8 cellular contexts compared by ENCODE assay signal in genomic region chr3:49867871-49868321, GRCh38. TPM values are rescaled to one million over a fixed set of nuclear protein-coding genes. Genes with fewer than 3 reads are reported as not detected.
A peak's percentile ranks its signal among the peaks of the same experiment; 100 is the strongest.
DNase-seq lines count a peak whose midpoint lies in the region; ATAC-seq, FAIRE-seq and TF ChIP-seq lines count a peak whose summit lies in the region.

No MANE protein-coding gene starts in this region.

- intact Hi-C loops in PC-3 (cut with micrococcal nuclease): no loop called here
- intact Hi-C loops in endothelial cell of umbilical vein (cut with micrococcal nuclease): no loop called here

- no peaks in the 10 kb centered on the region for H3F3A ChIP-seq in PC-3 (ENCODE audit: low read length, unreplicated experiment)
- no peaks in the 10 kb centered on the region for H3F3A ChIP-seq in smooth muscle cell (ENCODE audit: low read depth)

- H4K20me1 ChIP-seq in PC-3 (ENCODE audit: low read length) (no peaks in the 10 kb centered on the region), endothelial cell of umbilical vein (replicated peaks; ENCODE audit: control insufficient read depth, extremely low read depth, insufficient read depth, low read length) (no peaks in the 10 kb centered on the region), smooth muscle cell (ENCODE audit: low read depth) (no peaks in the 10 kb centered on the region)

- 37% methylated on average over 7 of the region's 7 CpGs for WGBS in smooth muscle cell (ENCODE audit: low lambda C conversion rate)

- H3K27ac ChIP-seq in PC-3 (ENCODE audit: low read length) (no peak overlapping the region), endothelial cell of umbilical vein (ENCODE audit: insufficient read depth, low read depth, low read length) (no peak overlapping the region), smooth muscle cell (ENCODE audit: low read depth) (no peak overlapping the region)

- H3K36me3 ChIP-seq in PC-3 (ENCODE audit: low read depth, low read length): no peaks in the 10 kb centered on the region
- H3K36me3 ChIP-seq in endothelial cell of umbilical vein (ENCODE audit: control insufficient read depth in 2 of 2, extremely low read depth in 1 of 2, insufficient read depth in 2 of 2, low read length in 2 of 2): no peaks in the 10 kb centered on the region
- no peaks in the 10 kb centered on the region for H3K36me3 ChIP-seq in smooth muscle cell (ENCODE audit: low read depth)

- POLR2A ChIA-PET in PC-3 (lab: Charles Lee; ENCODE audit: unreplicated experiment) (no interaction called here), endothelial cell of umbilical vein (lab: Charles Lee) (interaction anchor here (0.6 to 1.6 kb wide), 2 partner anchors 73 to 303 kb away, joined by 3 to 9 read pairs; no protein-coding TSS in a partner anchor)

- H2AFZ ChIP-seq in PC-3 (ENCODE audit: low read length): no peak overlapping the region
- no peak overlapping the region for H2AFZ ChIP-seq in endothelial cell of umbilical vein (ENCODE audit: low read depth, low read length)
- no peak overlapping the region for H2AFZ ChIP-seq in smooth muscle cell (ENCODE audit: low read depth)

- H3K9ac ChIP-seq in PC-3 (ENCODE audit: low read length) (no peak overlapping the region), endothelial cell of umbilical vein (replicated peaks; ENCODE audit: extremely low read depth, insufficient read depth, low read length) (no peak overlapping the region), smooth muscle cell (ENCODE audit: low read depth) (no peak overlapping the region)

- H3K4me2 ChIP-seq in PC-3 (ENCODE audit: low read length) (no peak overlapping the region), endothelial cell of umbilical vein (ENCODE audit: insufficient read depth, low read length) (no peak overlapping the region), smooth muscle cell (no peak overlapping the region)

- H3K79me2 ChIP-seq in PC-3 (ENCODE audit: low read length): no peaks in the 10 kb centered on the region
- no peaks in the 10 kb centered on the region for H3K79me2 ChIP-seq in endothelial cell of umbilical vein (ENCODE audit: control insufficient read depth, insufficient read depth, low read length)
- H3K79me2 ChIP-seq in smooth muscle cell (ENCODE audit: low read depth): no peaks in the 10 kb centered on the region

- CTCF ChIA-PET in PC-3 (lab: Charles Lee) (no interaction called here), endothelial cell of umbilical vein (lab: Charles Lee) (interaction anchor here (0.6 to 1.9 kb wide), 6 partner anchors 10 to 29 kb away, joined by 3 to 6 read pairs (median 5); no protein-coding TSS in a partner anchor)

- no TSS peak for BruUV-seq in PC-3 (replicated peaks; lab: Mats Ljungman, UMichigan)
- BruUV-seq in endothelial cell of umbilical vein (replicated peaks; lab: Mats Ljungman, UMichigan): no TSS peak

- dilution Hi-C loops in endothelial cell of umbilical vein (cut with MboI; ENCODE audit: extremely low pct_ligation_motif_present, low sequenced_read_pairs): no loop called here

- TF ChIP-seq CTCF in PC-3 (conservative IDR thresholded peaks at IDR 0.05; ENCODE audit: low read depth, low read length) (no peak), endothelial cell of umbilical vein (IDR thresholded peaks at IDR 0.05; ENCODE audit: extremely low read depth in 1 of 2, insufficient read depth in 1 of 2, low read depth in 1 of 2, low read length in 2 of 2) (no peak), smooth muscle cell (IDR thresholded peaks at IDR 0.05; ENCODE audit: borderline replicate concordance, insufficient read depth, poor library complexity, severe bottlenecking) (no peak)

- no peak for FAIRE-seq in endothelial cell of umbilical vein (lab: Jason Lieb, UNC)

- no peak for TF ChIP-seq POLR2A in endothelial cell of umbilical vein (IDR thresholded peaks at IDR 0.05; ENCODE audit: low read depth, low read length)

- H3K9me1 ChIP-seq in endothelial cell of umbilical vein (replicated peaks; ENCODE audit: control insufficient read depth, extremely low read depth, insufficient read depth, low read length): no peaks in the 10 kb centered on the region

- H3K27me3 ChIP-seq in PC-3 (ENCODE audit: low read length) (peaks cover 3% of the 10 kb centered on the region; the same call in 1 of the 2 replicates), endothelial cell of umbilical vein (ENCODE audit: control insufficient read depth in 2 of 2, insufficient read depth in 2 of 2, low read length in 2 of 2) (peaks cover 30 to 36% of the 10 kb centered on the region in 2 experiments), smooth muscle cell (ENCODE audit: low read depth) (peaks cover 54% of the 10 kb centered on the region)

- H3K9me3 ChIP-seq in PC-3 (ENCODE audit: low read length): no peaks in the 10 kb centered on the region
- H3K9me3 ChIP-seq in endothelial cell of umbilical vein (replicated peaks; ENCODE audit: control insufficient read depth, insufficient read depth, low read length): no peaks in the 10 kb centered on the region
- no peaks in the 10 kb centered on the region for H3K9me3 ChIP-seq in smooth muscle cell (replicated peaks; ENCODE audit: low read depth)

- peak; percentile 26 for DNase-seq in activated CD4-positive, alpha-beta T cell treated with anti-CD3 and anti-CD28 coated beads for 48 hours
- no peak for DNase-seq in activated CD4-positive, alpha-beta T cell treated with anti-CD3 and anti-CD28 coated beads, Interleukin-2, amount 50 U/mL, for 4 hours
- DNase-seq in PC-3 (peak; percentile 32), endothelial cell of umbilical vein (ENCODE audit: low read depth, low spot score) (peak; percentile 29), renal cortical epithelial cell (ENCODE audit: low read depth) (peak; percentile 31), NCI-H128 (lab: John Stamatoyannopoulos, UW; ENCODE audit: unreplicated experiment) (no peak), smooth muscle cell (lab: John Stamatoyannopoulos, UW; ENCODE audit: unreplicated experiment) (no peak)

- no peaks in the 10 kb centered on the region for H3K9me2 ChIP-seq in PC-3 (replicated peaks; ENCODE audit: low read length)

- ATAC-seq in PC-3: peak; percentile 25; the same call in 1 of the 2 replicates
- no peak for ATAC-seq in GM18907 (IDR thresholded peaks at IDR 0.05; ENCODE audit: unreplicated experiment)

- no peak overlapping the region for H3K4me3 ChIP-seq in PC-3 (ENCODE audit: low read length)
- no peak overlapping the region for H3K4me3 ChIP-seq in endothelial cell of umbilical vein (replicated peaks in 1 of 3; ENCODE audit: insufficient read depth in 1 of 3, low read depth in 1 of 3, low read length in 3 of 3)
- H3K4me3 ChIP-seq in smooth muscle cell: no peak overlapping the region

- H3K4me1 ChIP-seq in PC-3 (ENCODE audit: insufficient read depth, low read length) (no peaks in the 10 kb centered on the region), endothelial cell of umbilical vein (ENCODE audit: control insufficient read depth, extremely low read depth, insufficient read depth, low read length) (no peaks in the 10 kb centered on the region), smooth muscle cell (ENCODE audit: low read depth) (peaks cover 18% of the 10 kb centered on the region)

RNA-seq across cellular contexts. Expression of gene CAMKV, which starts 1.8 kb away (rescaled TPM):
- total RNA-seq in PC-3 (2014; rRNA removed): 0.58 TPM in 1 of 2 replicates, not detected in the other
- total RNA-seq in endothelial cell of umbilical vein: not detected in 2 replicates
- polyA plus RNA-seq in endothelial cell of umbilical vein: not detected in 2 replicates
- not detected in 2 replicates for polyA plus RNA-seq in endothelial cell of umbilical vein (2011; cell fraction: cytosol; rRNA removed)
- polyA plus RNA-seq in endothelial cell of umbilical vein (2011; cell fraction: nucleus; rRNA removed): not detected in 2 replicates
- not detected in 2 replicates for polyA plus RNA-seq in endothelial cell of umbilical vein (2012)
- not detected in 2 replicates for polyA minus RNA-seq in endothelial cell of umbilical vein
- polyA minus RNA-seq in endothelial cell of umbilical vein (2011; cell fraction: cytosol; rRNA and poly(A)+ RNA removed): not detected
- polyA minus RNA-seq in endothelial cell of umbilical vein (2011; cell fraction: nucleus; rRNA and poly(A)+ RNA removed): not detected in 2 replicates
- total RNA-seq in renal cortical epithelial cell: under 0.01 TPM in 1 of 2 replicates, not detected in the other
- not detected in 2 replicates for total RNA-seq in smooth muscle cell
- polyA plus RNA-seq in smooth muscle cell: not detected in 2 replicates

RNA-seq across cellular contexts. Expression of gene TRAIP, which starts 11.5 kb away (rescaled TPM):
- total RNA-seq in PC-3 (2014; rRNA removed) (21.6 and 27.8 TPM in 2 replicates), endothelial cell of umbilical vein (11.5 and 13.4 TPM in 2 replicates), renal cortical epithelial cell (1.6 and 2.8 TPM in 2 replicates), smooth muscle cell (1.1 and 3.8 TPM in 2 replicates)
- polyA plus RNA-seq in endothelial cell of umbilical vein (8.6 and 9.5 TPM in 2 replicates), smooth muscle cell (3.3 and 4.6 TPM in 2 replicates)
- polyA plus RNA-seq in endothelial cell of umbilical vein (2011; cell fraction: cytosol; rRNA removed): 7.6 TPM in 2 replicates
- polyA plus RNA-seq in endothelial cell of umbilical vein (2011; cell fraction: nucleus; rRNA removed): 37.3 and 39.4 TPM in 2 replicates
- 3.8 and 5.3 TPM in 2 replicates for polyA plus RNA-seq in endothelial cell of umbilical vein (2012)
- polyA minus RNA-seq in endothelial cell of umbilical vein: 7.7 and 15.3 TPM in 2 replicates
- 15.3 TPM for polyA minus RNA-seq in endothelial cell of umbilical vein (2011; cell fraction: cytosol; rRNA and poly(A)+ RNA removed)
- polyA minus RNA-seq in endothelial cell of umbilical vein (2011; cell fraction: nucleus; rRNA and poly(A)+ RNA removed): 4.4 and 7.6 TPM in 2 replicates

RNA-seq across cellular contexts. Expression of gene MST1R, which starts 35.8 kb away (rescaled TPM):
- total RNA-seq in PC-3 (2014; rRNA removed) (39.0 and 70.6 TPM in 2 replicates), endothelial cell of umbilical vein (0.93 and 1.5 TPM in 2 replicates), renal cortical epithelial cell (1.6 and 5.7 TPM in 2 replicates), smooth muscle cell (0.63 TPM in 1 of 2 replicates, not detected in the other)
- polyA plus RNA-seq in endothelial cell of umbilical vein (2.4 and 3.6 TPM in 2 replicates), smooth muscle cell (0.28 and 0.59 TPM in 2 replicates)
- 0.73 and 1.2 TPM in 2 replicates for polyA plus RNA-seq in endothelial cell of umbilical vein (2011; cell fraction: cytosol; rRNA removed)
- polyA plus RNA-seq in endothelial cell of umbilical vein (2011; cell fraction: nucleus; rRNA removed): 6.8 and 8.6 TPM in 2 replicates
- polyA plus RNA-seq in endothelial cell of umbilical vein (2012): 0.59 and 1.2 TPM in 2 replicates
- 2.8 and 5.0 TPM in 2 replicates for polyA minus RNA-seq in endothelial cell of umbilical vein
- 33.5 TPM for polyA minus RNA-seq in endothelial cell of umbilical vein (2011; cell fraction: cytosol; rRNA and poly(A)+ RNA removed)
- 2.1 and 2.6 TPM in 2 replicates for polyA minus RNA-seq in endothelial cell of umbilical vein (2011; cell fraction: nucleus; rRNA and poly(A)+ RNA removed)

RNA-seq across cellular contexts. Expression of gene UBA7, which starts 54.1 kb away (rescaled TPM):
- total RNA-seq in PC-3 (2014; rRNA removed): 3.3 and 3.6 TPM in 2 replicates
- 41.9 and 57.4 TPM in 2 replicates for total RNA-seq in endothelial cell of umbilical vein
- 80.7 and 98.7 TPM in 2 replicates for polyA plus RNA-seq in endothelial cell of umbilical vein
- 17.5 and 25.1 TPM in 2 replicates for polyA plus RNA-seq in endothelial cell of umbilical vein (2011; cell fraction: cytosol; rRNA removed)
- polyA plus RNA-seq in endothelial cell of umbilical vein (2011; cell fraction: nucleus; rRNA removed): 482 and 714 TPM in 2 replicates
- 15.8 and 28.3 TPM in 2 replicates for polyA plus RNA-seq in endothelial cell of umbilical vein (2012)
- 73.0 and 81.6 TPM in 2 replicates for polyA minus RNA-seq in endothelial cell of umbilical vein
- polyA minus RNA-seq in endothelial cell of umbilical vein (2011; cell fraction: cytosol; rRNA and poly(A)+ RNA removed): 2.0 TPM
- polyA minus RNA-seq in endothelial cell of umbilical vein (2011; cell fraction: nucleus; rRNA and poly(A)+ RNA removed): 72.5 and 96.4 TPM in 2 replicates
- total RNA-seq in renal cortical epithelial cell: 24.8 and 25.1 TPM in 2 replicates
- total RNA-seq in smooth muscle cell: 0.94 and 6.9 TPM in 2 replicates
- 6.6 and 10.3 TPM in 2 replicates for polyA plus RNA-seq in smooth muscle cell

Comparison
In these comparisons a context has a peak if more than half of its experiments do, and no peak if none do; other contexts are left out.
1. DNase-seq: peak in activated CD4-positive, alpha-beta T cell treated with anti-CD3 and anti-CD28 coated beads for 48 hours (single experiment), PC-3 (single experiment), endothelial cell of umbilical vein (single experiment) and renal cortical epithelial cell (single experiment); none in activated CD4-positive, alpha-beta T cell treated with anti-CD3 and anti-CD28 coated beads, Interleukin-2, amount 50 U/mL, for 4 hours (0 of 2), NCI-H128 (single experiment) and smooth muscle cell (single experiment).